In genomic region chr18:44651453-44651852, GRCh38 we compare ENCODE assay signal across 1 cellular context.
TF ChIP-seq lines count a peak whose summit lies in the region.

No MANE protein-coding gene starts in this region.

TF ChIP-seq in K562, 482 proteins besides CTCF, POLR2A, EP300 and RAD21 (continued from another document and continues in another):
- no peak for TF ChIP-seq GTF2B (IDR thresholded peaks at IDR 0.05; ENCODE audit: extremely low read depth, insufficient read length)
- TF ChIP-seq TEAD4 (IDR thresholded peaks at IDR 0.05; ENCODE audit: low read length), result peak; percentile 90
- TF ChIP-seq TEAD4 (CRISPR knock-in tag; IDR thresholded peaks at IDR 0.05; ENCODE audit: borderline replicate concordance), result no peak
- peak; percentile 46 for TF ChIP-seq CEBPB (tag; IDR thresholded peaks at IDR 0.05)
- TF ChIP-seq FOSL1 (tag; conservative IDR thresholded peaks at IDR 0.05), result peak; percentile 91
- no peak for TF ChIP-seq ZNF143 (CRISPR knock-in tag; IDR thresholded peaks at IDR 0.05)
- no peak for TF ChIP-seq CHD4 (IDR thresholded peaks at IDR 0.05; ENCODE audit: insufficient read depth, insufficient replicate concordance, low read depth, low read length, poor library complexity, severe bottlenecking)
- TF ChIP-seq MCM2 (IDR thresholded peaks at IDR 0.05; ENCODE audit: low read depth), result no peak
- TF ChIP-seq ZNF764 (CRISPR knock-in tag; IDR thresholded peaks at IDR 0.05; ENCODE audit: low read depth), result no peak
- TF ChIP-seq ZNF408 (CRISPR knock-in tag; IDR thresholded peaks at IDR 0.05; ENCODE audit: low read depth), result no peak
- no peak for TF ChIP-seq RNF219 (CRISPR knock-in tag; IDR thresholded peaks at IDR 0.05)
- no peak for TF ChIP-seq CEBPG (CRISPR knock-in tag; IDR thresholded peaks at IDR 0.05)
- peak in 1 of 2 experiments; percentile 52; a peak in 2 of 4 replicates for TF ChIP-seq CEBPG (tag; conservative IDR thresholded peaks at IDR 0.05 in 1 of 2, IDR thresholded peaks at IDR 0.05 in 1 of 2)
- no peak for TF ChIP-seq E2F3 (CRISPR knock-in tag; IDR thresholded peaks at IDR 0.05)
- TF ChIP-seq CBX5 (IDR thresholded peaks at IDR 0.05; ENCODE audit: borderline replicate concordance, low read depth), result no peak
- no peak for TF ChIP-seq FOXA3 (CRISPR knock-in tag; conservative IDR thresholded peaks at IDR 0.05 in 1 of 2, IDR thresholded peaks at IDR 0.05 in 1 of 2)
- TF ChIP-seq LCOR (CRISPR knock-in tag; IDR thresholded peaks at IDR 0.05), result no peak
- no peak for TF ChIP-seq POLR2AphosphoS2 (IDR thresholded peaks at IDR 0.05; ENCODE audit: low read length)
- TF ChIP-seq TOE1 (IDR thresholded peaks at IDR 0.05; ENCODE audit: borderline replicate concordance), result no peak
- TF ChIP-seq TOE1 (CRISPR knock-in tag; IDR thresholded peaks at IDR 0.05; ENCODE audit: borderline replicate concordance, low read depth), result no peak
- TF ChIP-seq TAL1 (IDR thresholded peaks at IDR 0.05), result no peak
- TF ChIP-seq NKRF (IDR thresholded peaks at IDR 0.05; ENCODE audit: borderline replicate concordance), result no peak
- peak; percentile 22 for TF ChIP-seq FOS (IDR thresholded peaks at IDR 0.05; ENCODE audit: extremely low read depth, insufficient read length)
- no peak for TF ChIP-seq HMG20B (CRISPR knock-in tag; IDR thresholded peaks at IDR 0.05)
- TF ChIP-seq POLR2AphosphoS5 (IDR thresholded peaks at IDR 0.05; ENCODE audit: control insufficient read depth, insufficient read depth, low read depth, low read length), result no peak
- TF ChIP-seq ZNF589 (CRISPR knock-in tag; IDR thresholded peaks at IDR 0.05; ENCODE audit: low read depth), result no peak
- no peak for TF ChIP-seq ZNF24 (IDR thresholded peaks at IDR 0.05)
- TF ChIP-seq ZNF140 (CRISPR knock-in tag; IDR thresholded peaks at IDR 0.05), result no peak
- peak; percentile 74 for TF ChIP-seq CTBP1 (IDR thresholded peaks at IDR 0.05; ENCODE audit: borderline replicate concordance)
- no peak for TF ChIP-seq CBX3 (IDR thresholded peaks at IDR 0.05; ENCODE audit: borderline replicate concordance in 1 of 2, low read length in 2 of 2)
- no peak for TF ChIP-seq TFAP4 (CRISPR knock-in tag; IDR thresholded peaks at IDR 0.05; ENCODE audit: borderline replicate concordance)
- peak; percentile 84; the same call in 1 of the 2 replicates for TF ChIP-seq SMARCE1 (IDR thresholded peaks at IDR 0.05)
- no peak for TF ChIP-seq MTA2 (IDR thresholded peaks at IDR 0.05; ENCODE audit: low read depth)
- TF ChIP-seq, protein P1, sequence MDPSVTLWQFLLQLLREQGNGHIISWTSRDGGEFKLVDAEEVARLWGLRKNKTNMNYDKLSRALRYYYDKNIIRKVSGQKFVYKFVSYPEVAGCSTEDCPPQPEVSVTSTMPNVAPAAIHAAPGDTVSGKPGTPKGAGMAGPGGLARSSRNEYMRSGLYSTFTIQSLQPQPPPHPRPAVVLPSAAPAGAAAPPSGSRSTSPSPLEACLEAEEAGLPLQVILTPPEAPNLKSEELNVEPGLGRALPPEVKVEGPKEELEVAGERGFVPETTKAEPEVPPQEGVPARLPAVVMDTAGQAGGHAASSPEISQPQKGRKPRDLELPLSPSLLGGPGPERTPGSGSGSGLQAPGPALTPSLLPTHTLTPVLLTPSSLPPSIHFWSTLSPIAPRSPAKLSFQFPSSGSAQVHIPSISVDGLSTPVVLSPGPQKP (CRISPR knock-in tag; IDR thresholded peaks at IDR 0.05), result no peak
- TF ChIP-seq MYNN (IDR thresholded peaks at IDR 0.05), result no peak
- TF ChIP-seq MYNN (CRISPR knock-in tag; IDR thresholded peaks at IDR 0.05), result no peak
- TF ChIP-seq HDAC8 (tag; IDR thresholded peaks at IDR 0.05), result no peak
- no peak for TF ChIP-seq HDGF (IDR thresholded peaks at IDR 0.05)
- TF ChIP-seq ARID1B (IDR thresholded peaks at IDR 0.05), result peak; percentile 79
- TF ChIP-seq KLF10 (CRISPR knock-in tag; IDR thresholded peaks at IDR 0.05), result no peak
- no peak for TF ChIP-seq NUFIP1 (IDR thresholded peaks at IDR 0.05; ENCODE audit: partially characterized antibody)
- TF ChIP-seq, protein P2, sequence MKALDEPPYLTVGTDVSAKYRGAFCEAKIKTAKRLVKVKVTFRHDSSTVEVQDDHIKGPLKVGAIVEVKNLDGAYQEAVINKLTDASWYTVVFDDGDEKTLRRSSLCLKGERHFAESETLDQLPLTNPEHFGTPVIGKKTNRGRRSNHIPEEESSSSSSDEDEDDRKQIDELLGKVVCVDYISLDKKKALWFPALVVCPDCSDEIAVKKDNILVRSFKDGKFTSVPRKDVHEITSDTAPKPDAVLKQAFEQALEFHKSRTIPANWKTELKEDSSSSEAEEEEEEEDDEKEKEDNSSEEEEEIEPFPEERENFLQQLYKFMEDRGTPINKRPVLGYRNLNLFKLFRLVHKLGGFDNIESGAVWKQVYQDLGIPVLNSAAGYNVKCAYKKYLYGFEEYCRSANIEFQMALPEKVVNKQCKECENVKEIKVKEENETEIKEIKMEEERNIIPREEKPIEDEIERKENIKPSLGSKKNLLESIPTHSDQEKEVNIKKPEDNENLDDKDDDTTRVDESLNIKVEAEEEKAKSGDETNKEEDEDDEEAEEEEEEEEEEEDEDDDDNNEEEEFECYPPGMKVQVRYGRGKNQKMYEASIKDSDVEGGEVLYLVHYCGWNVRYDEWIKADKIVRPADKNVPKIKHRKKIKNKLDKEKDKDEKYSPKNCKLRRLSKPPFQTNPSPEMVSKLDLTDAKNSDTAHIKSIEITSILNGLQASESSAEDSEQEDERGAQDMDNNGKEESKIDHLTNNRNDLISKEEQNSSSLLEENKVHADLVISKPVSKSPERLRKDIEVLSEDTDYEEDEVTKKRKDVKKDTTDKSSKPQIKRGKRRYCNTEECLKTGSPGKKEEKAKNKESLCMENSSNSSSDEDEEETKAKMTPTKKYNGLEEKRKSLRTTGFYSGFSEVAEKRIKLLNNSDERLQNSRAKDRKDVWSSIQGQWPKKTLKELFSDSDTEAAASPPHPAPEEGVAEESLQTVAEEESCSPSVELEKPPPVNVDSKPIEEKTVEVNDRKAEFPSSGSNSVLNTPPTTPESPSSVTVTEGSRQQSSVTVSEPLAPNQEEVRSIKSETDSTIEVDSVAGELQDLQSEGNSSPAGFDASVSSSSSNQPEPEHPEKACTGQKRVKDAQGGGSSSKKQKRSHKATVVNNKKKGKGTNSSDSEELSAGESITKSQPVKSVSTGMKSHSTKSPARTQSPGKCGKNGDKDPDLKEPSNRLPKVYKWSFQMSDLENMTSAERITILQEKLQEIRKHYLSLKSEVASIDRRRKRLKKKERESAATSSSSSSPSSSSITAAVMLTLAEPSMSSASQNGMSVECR (CRISPR knock-in tag; IDR thresholded peaks at IDR 0.05), result no peak
- no peak for TF ChIP-seq ZBTB8A (IDR thresholded peaks at IDR 0.05; ENCODE audit: partially characterized antibody)
- TF ChIP-seq, protein P3, sequence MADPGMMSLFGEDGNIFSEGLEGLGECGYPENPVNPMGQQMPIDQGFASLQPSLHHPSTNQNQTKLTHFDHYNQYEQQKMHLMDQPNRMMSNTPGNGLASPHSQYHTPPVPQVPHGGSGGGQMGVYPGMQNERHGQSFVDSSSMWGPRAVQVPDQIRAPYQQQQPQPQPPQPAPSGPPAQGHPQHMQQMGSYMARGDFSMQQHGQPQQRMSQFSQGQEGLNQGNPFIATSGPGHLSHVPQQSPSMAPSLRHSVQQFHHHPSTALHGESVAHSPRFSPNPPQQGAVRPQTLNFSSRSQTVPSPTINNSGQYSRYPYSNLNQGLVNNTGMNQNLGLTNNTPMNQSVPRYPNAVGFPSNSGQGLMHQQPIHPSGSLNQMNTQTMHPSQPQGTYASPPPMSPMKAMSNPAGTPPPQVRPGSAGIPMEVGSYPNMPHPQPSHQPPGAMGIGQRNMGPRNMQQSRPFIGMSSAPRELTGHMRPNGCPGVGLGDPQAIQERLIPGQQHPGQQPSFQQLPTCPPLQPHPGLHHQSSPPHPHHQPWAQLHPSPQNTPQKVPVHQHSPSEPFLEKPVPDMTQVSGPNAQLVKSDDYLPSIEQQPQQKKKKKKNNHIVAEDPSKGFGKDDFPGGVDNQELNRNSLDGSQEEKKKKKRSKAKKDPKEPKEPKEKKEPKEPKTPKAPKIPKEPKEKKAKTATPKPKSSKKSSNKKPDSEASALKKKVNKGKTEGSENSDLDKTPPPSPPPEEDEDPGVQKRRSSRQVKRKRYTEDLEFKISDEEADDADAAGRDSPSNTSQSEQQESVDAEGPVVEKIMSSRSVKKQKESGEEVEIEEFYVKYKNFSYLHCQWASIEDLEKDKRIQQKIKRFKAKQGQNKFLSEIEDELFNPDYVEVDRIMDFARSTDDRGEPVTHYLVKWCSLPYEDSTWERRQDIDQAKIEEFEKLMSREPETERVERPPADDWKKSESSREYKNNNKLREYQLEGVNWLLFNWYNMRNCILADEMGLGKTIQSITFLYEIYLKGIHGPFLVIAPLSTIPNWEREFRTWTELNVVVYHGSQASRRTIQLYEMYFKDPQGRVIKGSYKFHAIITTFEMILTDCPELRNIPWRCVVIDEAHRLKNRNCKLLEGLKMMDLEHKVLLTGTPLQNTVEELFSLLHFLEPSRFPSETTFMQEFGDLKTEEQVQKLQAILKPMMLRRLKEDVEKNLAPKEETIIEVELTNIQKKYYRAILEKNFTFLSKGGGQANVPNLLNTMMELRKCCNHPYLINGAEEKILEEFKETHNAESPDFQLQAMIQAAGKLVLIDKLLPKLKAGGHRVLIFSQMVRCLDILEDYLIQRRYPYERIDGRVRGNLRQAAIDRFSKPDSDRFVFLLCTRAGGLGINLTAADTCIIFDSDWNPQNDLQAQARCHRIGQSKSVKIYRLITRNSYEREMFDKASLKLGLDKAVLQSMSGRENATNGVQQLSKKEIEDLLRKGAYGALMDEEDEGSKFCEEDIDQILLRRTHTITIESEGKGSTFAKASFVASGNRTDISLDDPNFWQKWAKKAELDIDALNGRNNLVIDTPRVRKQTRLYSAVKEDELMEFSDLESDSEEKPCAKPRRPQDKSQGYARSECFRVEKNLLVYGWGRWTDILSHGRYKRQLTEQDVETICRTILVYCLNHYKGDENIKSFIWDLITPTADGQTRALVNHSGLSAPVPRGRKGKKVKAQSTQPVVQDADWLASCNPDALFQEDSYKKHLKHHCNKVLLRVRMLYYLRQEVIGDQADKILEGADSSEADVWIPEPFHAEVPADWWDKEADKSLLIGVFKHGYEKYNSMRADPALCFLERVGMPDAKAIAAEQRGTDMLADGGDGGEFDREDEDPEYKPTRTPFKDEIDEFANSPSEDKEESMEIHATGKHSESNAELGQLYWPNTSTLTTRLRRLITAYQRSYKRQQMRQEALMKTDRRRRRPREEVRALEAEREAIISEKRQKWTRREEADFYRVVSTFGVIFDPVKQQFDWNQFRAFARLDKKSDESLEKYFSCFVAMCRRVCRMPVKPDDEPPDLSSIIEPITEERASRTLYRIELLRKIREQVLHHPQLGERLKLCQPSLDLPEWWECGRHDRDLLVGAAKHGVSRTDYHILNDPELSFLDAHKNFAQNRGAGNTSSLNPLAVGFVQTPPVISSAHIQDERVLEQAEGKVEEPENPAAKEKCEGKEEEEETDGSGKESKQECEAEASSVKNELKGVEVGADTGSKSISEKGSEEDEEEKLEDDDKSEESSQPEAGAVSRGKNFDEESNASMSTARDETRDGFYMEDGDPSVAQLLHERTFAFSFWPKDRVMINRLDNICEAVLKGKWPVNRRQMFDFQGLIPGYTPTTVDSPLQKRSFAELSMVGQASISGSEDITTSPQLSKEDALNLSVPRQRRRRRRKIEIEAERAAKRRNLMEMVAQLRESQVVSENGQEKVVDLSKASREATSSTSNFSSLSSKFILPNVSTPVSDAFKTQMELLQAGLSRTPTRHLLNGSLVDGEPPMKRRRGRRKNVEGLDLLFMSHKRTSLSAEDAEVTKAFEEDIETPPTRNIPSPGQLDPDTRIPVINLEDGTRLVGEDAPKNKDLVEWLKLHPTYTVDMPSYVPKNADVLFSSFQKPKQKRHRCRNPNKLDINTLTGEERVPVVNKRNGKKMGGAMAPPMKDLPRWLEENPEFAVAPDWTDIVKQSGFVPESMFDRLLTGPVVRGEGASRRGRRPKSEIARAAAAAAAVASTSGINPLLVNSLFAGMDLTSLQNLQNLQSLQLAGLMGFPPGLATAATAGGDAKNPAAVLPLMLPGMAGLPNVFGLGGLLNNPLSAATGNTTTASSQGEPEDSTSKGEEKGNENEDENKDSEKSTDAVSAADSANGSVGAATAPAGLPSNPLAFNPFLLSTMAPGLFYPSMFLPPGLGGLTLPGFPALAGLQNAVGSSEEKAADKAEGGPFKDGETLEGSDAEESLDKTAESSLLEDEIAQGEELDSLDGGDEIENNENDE (IDR thresholded peaks at IDR 0.05; ENCODE audit: low read depth, low read length), result no peak
